In the genomic region with DNA sequence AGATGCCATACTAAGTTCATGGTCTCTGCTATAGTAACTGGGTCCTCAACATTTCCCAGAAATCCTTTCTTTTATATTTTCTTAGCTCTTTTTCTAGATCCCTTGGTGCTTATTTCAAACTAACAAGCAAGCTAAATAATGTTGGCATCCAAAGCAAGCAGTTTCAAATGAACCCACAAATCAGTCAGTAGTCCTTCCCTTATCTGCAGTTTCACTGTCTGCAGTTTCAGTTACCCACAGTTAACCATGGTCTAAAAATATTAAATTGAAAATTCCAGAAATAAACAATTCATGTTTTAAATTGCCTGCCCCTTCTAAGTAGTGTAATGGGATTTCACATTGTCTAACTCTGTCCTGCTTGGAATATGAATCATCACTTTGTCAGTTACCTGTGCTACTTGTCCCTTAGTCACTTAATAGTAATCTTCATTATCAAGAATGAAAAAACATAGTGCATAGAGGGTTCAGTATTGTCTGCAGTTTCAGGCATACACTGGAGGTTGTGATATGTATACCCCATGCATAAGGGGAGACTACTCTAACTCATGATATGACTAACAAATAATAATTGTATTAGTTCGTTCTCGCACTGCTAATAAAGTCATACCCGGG, we compare ENCODE assay signal across 17 cellular contexts.
A peak's percentile ranks its signal among the peaks of the same experiment; 100 is the strongest.
DNase-seq lines count a peak whose midpoint lies in the region; ATAC-seq, FAIRE-seq and TF ChIP-seq lines count a peak whose summit lies in the region.
"Had no signal": no experiment of that assay in that cellular context is flagged by ENCODE, and none has a peak within 500 bp of the region (broad histone marks: within the 10 kb centered on the region; RNA-seq: fewer than 3 reads in every experiment).

No MANE protein-coding gene starts in this region.

- no peaks in the 10 kb centered on the region for H3K79me2 ChIP-seq in MM.1S (ENCODE audit: low read length)

- no peak overlapping the region for H3K9ac ChIP-seq in MM.1S (ENCODE audit: low read length)
- H3K9ac ChIP-seq: BLaER1 treated with 17β-estradiol and CSF1 and Interleukin-3, amounts not matched to agents 10 nM and 100 nM had no signal

- H3K36me3 ChIP-seq in MM.1S (replicated peaks; ENCODE audit: insufficient read depth, low read length): no peaks in the 10 kb centered on the region
- H3K36me3 ChIP-seq: BLaER1 treated with 17β-estradiol and CSF1 and Interleukin-3, amounts not matched to agents 10 nM and 100 nM had no signal

- peak; percentile 68 for DNase-seq in MM.1S
- peak; percentile 18 for DNase-seq in RCC 7860 (ENCODE audit: low spot score)
- peak; percentile 45 for DNase-seq in epithelial cell of esophagus (ENCODE audit: low read depth)
- DNase-seq in HuH-7 (ENCODE audit: low spot score): no peak
- no peak for DNase-seq in activated CD4-positive, alpha-beta T cell treated with anti-CD3 and anti-CD28 coated beads, Interleukin-2, amount 50 U/mL, for 1 hour
- DNase-seq: CD8-positive, alpha-beta T cell; COR-L47; DMS79; GDM1; H9 had no signal

- H3K9me2 ChIP-seq in MM.1S (replicated peaks; ENCODE audit: insufficient read depth, low read length): no peaks in the 10 kb centered on the region

- peak overlapping the region; percentile 41; the same call in 1 of the 2 replicates for H3K27ac ChIP-seq in MM.1S (ENCODE audit: low read length)
- H3K27ac ChIP-seq: BLaER1 treated with 17β-estradiol and CSF1 and Interleukin-3, amounts not matched to agents 10 nM and 100 nM had no signal

- peaks cover 14% of the 10 kb centered on the region for H3F3A ChIP-seq in MM.1S (ENCODE audit: insufficient read depth, low read length)

- no peaks in the 10 kb centered on the region for H3K27me3 ChIP-seq in MM.1S (replicated peaks; ENCODE audit: insufficient read depth, low read length)
- H3K27me3 ChIP-seq: BLaER1 treated with 17β-estradiol and CSF1 and Interleukin-3, amounts not matched to agents 10 nM and 100 nM had no signal

- H2AFZ ChIP-seq in MM.1S (ENCODE audit: low read length): no peak overlapping the region

- FAIRE-seq in RCC 7860 (lab: Jason Lieb, UNC): no peak
- FAIRE-seq: D721Med, GM12892, GM18507, H1, HepG2 had no signal

- H3K4me3 ChIP-seq in MM.1S (ENCODE audit: low read length): peak overlapping the region; percentile 13; the same call in 1 of the 2 replicates
- H3K4me3 ChIP-seq in epithelial cell of esophagus (ENCODE audit: low read length): no peak overlapping the region
- H3K4me3 ChIP-seq: BLaER1 treated with 17β-estradiol and CSF1 and Interleukin-3, amounts not matched to agents 10 nM and 100 nM had no signal

- no peak for ATAC-seq in GM21825 (IDR thresholded peaks at IDR 0.05; ENCODE audit: unreplicated experiment)
- ATAC-seq: CD8-positive, alpha-beta T cell; HepG2 had no signal

- H4K20me1 ChIP-seq in MM.1S (ENCODE audit: insufficient read depth, low read length): no peaks in the 10 kb centered on the region
- H4K20me1 ChIP-seq: BLaER1 treated with 17β-estradiol and CSF1 and Interleukin-3, amounts not matched to agents 10 nM and 100 nM had no signal

- H3K4me1 ChIP-seq in MM.1S (ENCODE audit: low read length): peaks cover 28% of the 10 kb centered on the region
- H3K4me1 ChIP-seq: BLaER1 treated with 17β-estradiol and CSF1 and Interleukin-3, amounts not matched to agents 10 nM and 100 nM had no signal

- H3K9me3 ChIP-seq in MM.1S (replicated peaks; ENCODE audit: insufficient read depth, low read length): no peaks in the 10 kb centered on the region

- TF ChIP-seq CTCF in MM.1S (IDR thresholded peaks at IDR 0.05; ENCODE audit: low read length): no peak
- TF ChIP-seq CTCF in epithelial cell of esophagus (IDR thresholded peaks at IDR 0.05; ENCODE audit: insufficient read depth, low read depth, low read length, missing control alignments): no peak

- H3K4me2 ChIP-seq in MM.1S (ENCODE audit: low read depth, low read length): peak overlapping the region; percentile 57
- H3K4me2 ChIP-seq: BLaER1 treated with 17β-estradiol and CSF1 and Interleukin-3, amounts not matched to agents 10 nM and 100 nM had no signal

Comparison
In these comparisons a context has a peak if more than half of its experiments do, and no peak if none do; other contexts are left out.
1. DNase-seq: peak in MM.1S (single experiment), RCC 7860 (single experiment) and epithelial cell of esophagus (single experiment); none in HuH-7 (single experiment) and activated CD4-positive, alpha-beta T cell treated with anti-CD3 and anti-CD28 coated beads, Interleukin-2, amount 50 U/mL, for 1 hour (single experiment).